Comparison of ENCODE assay signal across 15 cellular contexts in genomic region chr5:142819816-142820215, GRCh38. TPM values are rescaled to one million over a fixed set of nuclear protein-coding genes. Genes with fewer than 3 reads are reported as not detected.
DNase-seq lines count a peak whose midpoint lies in the region; ATAC-seq, FAIRE-seq and TF ChIP-seq lines count a peak whose summit lies in the region.
"Had no signal": no experiment of that assay in that cellular context is flagged by ENCODE, and none has a peak within 500 bp of the region (broad histone marks: within the 10 kb centered on the region; RNA-seq: fewer than 3 reads in every experiment).

No MANE protein-coding gene starts in this region.

- no peak overlapping the region for H3K4me3 ChIP-seq in IMR-90 (ENCODE audit: insufficient read depth, low read depth, low read length)
- no peak overlapping the region for H3K4me3 ChIP-seq in bronchial epithelial cell (ENCODE audit: low read depth, low read length)
- no peak overlapping the region for H3K4me3 ChIP-seq in mesenchymal stem cell (ENCODE audit: insufficient read depth in 1 of 2, low read depth in 1 of 2, low read length in 2 of 2)
- H3K4me3 ChIP-seq: ascending aorta, dorsolateral prefrontal cortex had no signal

- H2AFZ ChIP-seq in IMR-90 (replicated peaks; ENCODE audit: low read length, poor library complexity): no peak overlapping the region
- no peak overlapping the region for H2AFZ ChIP-seq in mesenchymal stem cell (ENCODE audit: low read depth, low read length)

- DNase-seq in CD1c-positive myeloid dendritic cell (ENCODE audit: extremely low spot score): peak; percentile 36
- DNase-seq in IMR-90: peak; percentile 57
- peak; percentile 56 for DNase-seq in bronchial epithelial cell (ENCODE audit: low read depth)
- DNase-seq in mesenchymal stem cell: no peak
- DNase-seq in stimulated activated naive CD4-positive, alpha-beta T cell treated with Interleukin-2 at 50 U/mL for 16 hours (lab: John Stamatoyannopoulos, UW): no peak
- no peak for DNase-seq in SIG-M5 treated with dmso at 0.1 percent for 504 hours (lab: John Stamatoyannopoulos, UW; ENCODE audit: unreplicated experiment)
- DNase-seq: activated CD4-positive, CD25-positive, alpha-beta regulatory T cell; dorsolateral prefrontal cortex; naive B cell; NCI-H2029 treated with DMSO at 0.1 percent for 48 hours; NCI-H510A treated with DMSO at 0.1 percent for 48 hours; SW 1271 had no signal

- dilution Hi-C loops in IMR-90 (cut with HindIII; ENCODE audit: low sequenced_read_pairs, unreplicated experiment): no loop called here

- H3K9me1 ChIP-seq in IMR-90 (ENCODE audit: insufficient read depth, low read length): peaks cover 15% of the 10 kb centered on the region

- H3K4ac ChIP-seq in IMR-90 (ENCODE audit: low read depth, low read length): no peak overlapping the region
- no peak overlapping the region for H3K4ac ChIP-seq in mesenchymal stem cell (ENCODE audit: low read depth in 1 of 2, low read length in 2 of 2)

- H2AK5ac ChIP-seq in IMR-90 (ENCODE audit: low read depth, low read length) (no peak overlapping the region), mesenchymal stem cell (ENCODE audit: low read length, severe bottlenecking) (no peak overlapping the region)

- no peak for FAIRE-seq in bronchial epithelial cell (lab: Jason Lieb, UNC)

- H3K4me1 ChIP-seq in IMR-90 (ENCODE audit: control insufficient read depth, insufficient read depth, low read length): peaks cover 21% of the 10 kb centered on the region
- H3K4me1 ChIP-seq in mesenchymal stem cell (ENCODE audit: control insufficient read depth, insufficient read depth, low read depth, low read length): peaks cover 34% of the 10 kb centered on the region

- CTCF ChIA-PET in IMR-90 (lab: Yijun Ruan, JAX): no interaction called here

- H4K91ac ChIP-seq in IMR-90 (ENCODE audit: insufficient read depth, low read depth, low read length) (no peak overlapping the region), mesenchymal stem cell (ENCODE audit: low read length) (no peak overlapping the region)

- H2BK5ac ChIP-seq in IMR-90 (ENCODE audit: low read depth, low read length, poor library complexity, severe bottlenecking) (no peak overlapping the region), mesenchymal stem cell (ENCODE audit: low read depth, low read length, poor library complexity, severe bottlenecking) (no peak overlapping the region)

- H3K14ac ChIP-seq in IMR-90 (replicated peaks; ENCODE audit: low read depth, low read length) (no peak overlapping the region), mesenchymal stem cell (ENCODE audit: low read length in 2 of 2) (no peak overlapping the region)

- H3K27ac ChIP-seq in IMR-90 (ENCODE audit: insufficient read depth, low read length) (no peak overlapping the region), mesenchymal stem cell (ENCODE audit: low read length, poor library complexity, severe bottlenecking) (peak overlapping the region; percentile 71)
- H3K27ac ChIP-seq: dorsolateral prefrontal cortex had no signal

- no peak overlapping the region for H4K5ac ChIP-seq in IMR-90 (ENCODE audit: low read depth, low read length)

- H4K8ac ChIP-seq in IMR-90 (ENCODE audit: low read depth in 2 of 2, low read length in 2 of 2): no peak overlapping the region
- no peak overlapping the region for H4K8ac ChIP-seq in mesenchymal stem cell (ENCODE audit: low read length)

- no peak overlapping the region for H2BK15ac ChIP-seq in IMR-90 (ENCODE audit: low read depth, low read length)
- H2BK15ac ChIP-seq in mesenchymal stem cell (ENCODE audit: low read depth, poor library complexity, severe bottlenecking): no peak overlapping the region

- H3K56ac ChIP-seq in IMR-90 (ENCODE audit: extremely low read depth, insufficient read depth, low read length): no peak overlapping the region

- no peak for TF ChIP-seq POLR2A in IMR-90 (IDR thresholded peaks at IDR 0.05; ENCODE audit: low read depth, low read length)

- H3K9ac ChIP-seq in IMR-90 (ENCODE audit: low read depth, low read length): no peak overlapping the region
- H3K9ac ChIP-seq in mesenchymal stem cell (ENCODE audit: low read length): peak overlapping the region; percentile 33

- no peaks in the 10 kb centered on the region for H3K27me3 ChIP-seq in IMR-90 (ENCODE audit: control insufficient read depth, insufficient read depth, low read length)
- no peaks in the 10 kb centered on the region for H3K27me3 ChIP-seq in bronchial epithelial cell (ENCODE audit: control insufficient read depth, insufficient read depth, low read length)
- H3K27me3 ChIP-seq in mesenchymal stem cell (ENCODE audit: control insufficient read depth in 1 of 2, insufficient read depth in 1 of 2, low read length in 2 of 2): no peaks in the 10 kb centered on the region
- H3K27me3 ChIP-seq: ascending aorta, dorsolateral prefrontal cortex had no signal

- H3K79me1 ChIP-seq in IMR-90 (ENCODE audit: low read depth in 1 of 2, low read length in 2 of 2): no peaks in the 10 kb centered on the region
- H3K79me1 ChIP-seq in mesenchymal stem cell (replicated peaks; ENCODE audit: low read length, poor library complexity, severe bottlenecking): peaks cover 15% of the 10 kb centered on the region

- H3K36me3 ChIP-seq in IMR-90 (ENCODE audit: control insufficient read depth, insufficient read depth, low read length) (no peaks in the 10 kb centered on the region), bronchial epithelial cell (ENCODE audit: control insufficient read depth, insufficient read depth, low read length) (no peaks in the 10 kb centered on the region), mesenchymal stem cell (ENCODE audit: control insufficient read depth in 1 of 2, insufficient read depth in 2 of 2, low read depth in 1 of 2, low read length in 2 of 2) (no peaks in the 10 kb centered on the region)
- H3K36me3 ChIP-seq: ascending aorta had no signal

- no peak overlapping the region for H3K18ac ChIP-seq in IMR-90 (ENCODE audit: low read depth, low read length)
- no peak overlapping the region for H3K18ac ChIP-seq in mesenchymal stem cell (ENCODE audit: low read depth in 1 of 2, low read length in 2 of 2)

- TF ChIP-seq CTCF in IMR-90 (conservative IDR thresholded peaks at IDR 0.05; ENCODE audit: low read depth, low read length) (no peak), bronchial epithelial cell (IDR thresholded peaks at IDR 0.05; ENCODE audit: insufficient read depth, low read length, severe bottlenecking) (no peak)

- BruUV-seq in IMR-90 (replicated peaks; lab: Mats Ljungman, UMichigan): no TSS peak

- intact Hi-C loops in IMR-90 (cut with micrococcal nuclease): no loop called here

- peak overlapping the region; percentile 51; the same call in 1 of the 2 replicates for H3K4me2 ChIP-seq in IMR-90 (ENCODE audit: low read depth, low read length)
- peak overlapping the region; percentile 18 for H3K4me2 ChIP-seq in mesenchymal stem cell (ENCODE audit: low read length, poor library complexity, severe bottlenecking)

- no CpG with 5 or more reads among the region's 4 CpGs for WGBS in IMR-90 (ENCODE audit: extremely low coverage in 2 of 2, insufficient read length in 1 of 2), 2 experiments
- 34% methylated on average over 4 of the region's 4 CpGs for WGBS in mesenchymal stem cell

- in situ Hi-C loops in IMR-90 (cut with MboI; ENCODE audit: low sequenced_read_pairs): no loop called here

- H2BK120ac ChIP-seq in IMR-90 (ENCODE audit: low read depth, low read length): no peak overlapping the region
- no peak overlapping the region for H2BK120ac ChIP-seq in mesenchymal stem cell (ENCODE audit: low read depth, low read length)

- ATAC-seq in IMR-90 (ENCODE audit: low read depth) (no peak), HG03571 (IDR thresholded peaks at IDR 0.05; ENCODE audit: unreplicated experiment) (no peak), GM19467 (IDR thresholded peaks at IDR 0.05; ENCODE audit: unreplicated experiment) (no peak)

- no peaks in the 10 kb centered on the region for H4K20me1 ChIP-seq in IMR-90 (ENCODE audit: insufficient read depth, low read length)

- POLR2A ChIA-PET in IMR-90 (lab: Charles Lee; ENCODE audit: unreplicated experiment): no interaction called here

- H2BK20ac ChIP-seq in IMR-90 (ENCODE audit: low read depth, low read length): no peak overlapping the region

- no peak overlapping the region for H3K23ac ChIP-seq in IMR-90 (ENCODE audit: low read depth, low read length)
- no peak overlapping the region for H3K23ac ChIP-seq in mesenchymal stem cell (ENCODE audit: low read length in 2 of 2)

- H2AK9ac ChIP-seq in IMR-90 (replicated peaks; ENCODE audit: low read depth, low read length, poor library complexity): no peak overlapping the region

- no peak for TF ChIP-seq RAD21 in IMR-90 (IDR thresholded peaks at IDR 0.05; ENCODE audit: low read length)

- H2BK12ac ChIP-seq in mesenchymal stem cell (ENCODE audit: low read length in 2 of 2): no peak overlapping the region

- H3K9me3 ChIP-seq in IMR-90 (ENCODE audit: control insufficient read depth, insufficient read depth, low read length) (no peaks in the 10 kb centered on the region), mesenchymal stem cell (ENCODE audit: control insufficient read depth, low read length) (no peaks in the 10 kb centered on the region)
- H3K9me3 ChIP-seq: ascending aorta had no signal

TF ChIP-seq in IMR-90, 13 proteins besides CTCF, POLR2A, EP300 and RAD21:
- TF ChIP-seq FOS (IDR thresholded peaks at IDR 0.05; ENCODE audit: low read depth, low read length) (peak; percentile 63; the same call in 1 of the 2 replicates), RFX5 (IDR thresholded peaks at IDR 0.05; ENCODE audit: low read depth, low read length) (no peak)

RNA-seq across cellular contexts. Expression of gene ARHGAP26, which starts 49.6 kb away (rescaled TPM):
- total RNA-seq in IMR-90 (2012; rRNA removed) (0.54 and 0.56 TPM in 2 replicates), bronchial epithelial cell (17.1 and 23.8 TPM in 2 replicates)
- polyA plus RNA-seq in IMR-90 (2012; rRNA removed): 0.27 and 0.56 TPM in 2 replicates
- polyA plus RNA-seq in IMR-90 (2012; cell fraction: cytosol; rRNA removed): 0.06 and 0.13 TPM in 2 replicates
- 0.40 and 2.1 TPM in 2 replicates for polyA plus RNA-seq in IMR-90 (2012; cell fraction: nucleus; rRNA removed; ENCODE audit: low replicate concordance)
- 0.86 TPM for polyA plus RNA-seq in mesenchymal stem cell (2013, experiment 1 of 2)
- 1.0 TPM for polyA plus RNA-seq in mesenchymal stem cell (2013, experiment 2 of 2)

Comparison
In these comparisons a context has a peak if more than half of its experiments do, and no peak if none do; other contexts are left out.
1. DNase-seq: peak in CD1c-positive myeloid dendritic cell (single experiment), IMR-90 (single experiment) and bronchial epithelial cell (single experiment); none in mesenchymal stem cell (single experiment), stimulated activated naive CD4-positive, alpha-beta T cell treated with Interleukin-2 at 50 U/mL for 16 hours (single experiment) and SIG-M5 treated with dmso at 0.1 percent for 504 hours (single experiment).
2. RNA of gene ARHGAP26, which starts 49.6 kb away (total RNA-seq): 17.1 to 23.8 TPM in bronchial epithelial cell; 0.54 to 0.56 TPM in IMR-90; every median in the first group is over 10 times any median in the second.